ENCODE assay signal across 11 cellular contexts in the genomic region with DNA sequence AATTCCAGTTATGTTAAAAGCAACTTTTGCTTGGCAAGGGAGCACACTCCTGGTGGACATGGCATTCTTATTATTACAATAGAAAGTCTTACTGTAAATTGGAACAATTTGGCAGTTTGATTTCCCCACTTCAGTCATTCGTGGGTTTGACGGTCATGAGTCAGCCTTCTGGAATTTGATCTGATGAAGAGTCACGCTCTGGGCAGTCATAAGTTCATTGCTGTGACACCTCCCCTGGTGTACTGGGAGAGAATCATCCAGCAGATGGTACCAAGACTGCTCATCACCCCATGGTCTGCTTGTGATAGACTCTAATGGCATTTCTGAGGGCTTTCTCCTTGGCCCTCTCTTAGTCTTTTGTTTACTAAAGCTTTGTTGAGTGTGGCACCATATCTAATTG. TPM values are rescaled to one million over a fixed set of nuclear protein-coding genes. Genes with fewer than 3 reads are reported as not detected.
DNase-seq lines count a peak whose midpoint lies in the region; ATAC-seq and TF ChIP-seq lines count a peak whose summit lies in the region.
"Had no signal": no experiment of that assay in that cellular context is flagged by ENCODE, and none has a peak within 500 bp of the region (broad histone marks: within the 10 kb centered on the region; RNA-seq: fewer than 3 reads in every experiment).

No MANE protein-coding gene starts in this region.

- DNase-seq in Caki2 (ENCODE audit: low read depth), result peak; percentile 62
- DNase-seq in HT1080 (ENCODE audit: low read depth), result peak; percentile 93
- peak; percentile 7 for DNase-seq in adipocyte (ENCODE audit: low read depth)
- DNase-seq in left colon, result no peak
- DNase-seq in cardiac septum (ENCODE audit: low spot score), result no peak
- DNase-seq in activated T-helper 2 cell treated with anti-CD3 and anti-CD28 coated beads, Interferon-gamma antibody, Interleukin-2, Interleukin-4, amounts not matched to agents 10 μg/mL and 5 μg/mL and 100 μg/mL, durations not matched to agents 14 hours and 24 hours and 36 hours (ENCODE audit: low spot score), result no peak
- no peak for DNase-seq in omental fat pad (ENCODE audit: low spot score)
- no peak for DNase-seq in activated CD4-positive, alpha-beta T cell treated with anti-CD3 and anti-CD28 coated beads for 1 hour
- DNase-seq: hippocampal formation had no signal

- H3K4me1 Mint-ChIP-seq in activated T-helper 2 cell treated with anti-CD3 and anti-CD28 coated beads, Interferon-gamma antibody, Interleukin-2, Interleukin-4, amounts not matched to agents 10 μg/mL and 5 μg/mL and 100 μg/mL, durations not matched to agents 14 hours and 24 hours and 36 hours (ENCODE audit: low read depth), result peaks cover 2% of the 10 kb centered on the region

- H3K4me3 Mint-ChIP-seq in activated T-helper 2 cell treated with anti-CD3 and anti-CD28 coated beads, Interferon-gamma antibody, Interleukin-2, Interleukin-4, amounts not matched to agents 10 μg/mL and 5 μg/mL and 100 μg/mL, durations not matched to agents 14 hours and 24 hours and 36 hours (ENCODE audit: low read depth), result no peak overlapping the region

- H3K36me3 ChIP-seq in adipocyte (ENCODE audit: control insufficient read depth, insufficient read depth, low read length, severe bottlenecking), result no peaks in the 10 kb centered on the region

- no peaks in the 10 kb centered on the region for H3K27me3 ChIP-seq in adipocyte (replicated peaks; ENCODE audit: control insufficient read depth, insufficient read depth, low read length)

- H3K4me1 ChIP-seq in adipocyte (ENCODE audit: control insufficient read depth, insufficient read depth, low read length), result peaks cover 4% of the 10 kb centered on the region

- H3K9me3 Mint-ChIP-seq in activated T-helper 2 cell treated with anti-CD3 and anti-CD28 coated beads, Interferon-gamma antibody, Interleukin-2, Interleukin-4, amounts not matched to agents 10 μg/mL and 5 μg/mL and 100 μg/mL, durations not matched to agents 14 hours and 24 hours and 36 hours, result no peaks in the 10 kb centered on the region

- H3K4me3 ChIP-seq in adipocyte (ENCODE audit: low read length), result no peak overlapping the region
- H3K4me3 ChIP-seq: coronary artery, skin epidermis had no signal

- no peak overlapping the region for H3K9ac ChIP-seq in adipocyte (ENCODE audit: low read length)

- in situ Hi-C loops in Caki2 (cut with HindIII; ENCODE audit: low pct_unique_long_range_greater_than_20kb, low sequenced_read_pairs), result no loop called here

- no peaks in the 10 kb centered on the region for H3K27me3 Mint-ChIP-seq in activated T-helper 2 cell treated with anti-CD3 and anti-CD28 coated beads, Interferon-gamma antibody, Interleukin-2, Interleukin-4, amounts not matched to agents 10 μg/mL and 5 μg/mL and 100 μg/mL, durations not matched to agents 14 hours and 24 hours and 36 hours (ENCODE audit: low read depth)

- no peaks in the 10 kb centered on the region for H3K36me3 Mint-ChIP-seq in activated T-helper 2 cell treated with anti-CD3 and anti-CD28 coated beads, Interferon-gamma antibody, Interleukin-2, Interleukin-4, amounts not matched to agents 10 μg/mL and 5 μg/mL and 100 μg/mL, durations not matched to agents 14 hours and 24 hours and 36 hours (ENCODE audit: low read depth)

- intact Hi-C loops in left colon (cut with DNase I, micrococcal nuclease), result no loop called here
- intact Hi-C loops in cardiac septum (cut with DNase I), result no loop called here
- intact Hi-C loops in activated T-helper 2 cell treated with anti-CD3 and anti-CD28 coated beads, Interferon-gamma antibody, Interleukin-2, Interleukin-4, amounts not matched to agents 10 μg/mL and 5 μg/mL and 100 μg/mL, durations not matched to agents 14 hours and 24 hours and 36 hours (cut with micrococcal nuclease), result no loop called here

- TF ChIP-seq CTCF in omental fat pad (IDR thresholded peaks at IDR 0.05), result no peak

- peak; percentile 68 for ATAC-seq in left colon
- no peak for ATAC-seq in omental fat pad (ENCODE audit: low FRiP score)

- no peaks in the 10 kb centered on the region for H3K9me3 ChIP-seq in adipocyte (ENCODE audit: control insufficient read depth, low read length)

- H3K27ac Mint-ChIP-seq in activated T-helper 2 cell treated with anti-CD3 and anti-CD28 coated beads, Interferon-gamma antibody, Interleukin-2, Interleukin-4, amounts not matched to agents 10 μg/mL and 5 μg/mL and 100 μg/mL, durations not matched to agents 14 hours and 24 hours and 36 hours, result no peak overlapping the region

RNA-seq across cellular contexts. Expression of a gene that starts 53.8 kb away (rescaled TPM):
- total RNA-seq in Caki2 (2014; rRNA removed; shearing (Covaris generic); ENCODE audit: low replicate concordance), result not detected in 2 replicates
- total RNA-seq in HT1080 (2014; rRNA removed; shearing (Covaris generic)), result not detected in 2 replicates
- not detected in 2 replicates for polyA plus RNA-seq in HT1080 (2015; cell fraction: cytosol; rRNA removed)
- not detected in 2 replicates for polyA plus RNA-seq in HT1080 (2015; cell fraction: nucleus; rRNA removed)
- total RNA-seq in left colon (not detected), cardiac septum (not detected), omental fat pad (not detected)
- total RNA-seq in activated T-helper 2 cell treated with anti-CD3 and anti-CD28 coated beads, Interferon-gamma antibody, Interleukin-2, Interleukin-4, amounts not matched to agents 10 μg/mL and 5 μg/mL and 100 μg/mL, durations not matched to agents 14 hours and 24 hours and 36 hours, result not detected in 2 replicates

Comparison
In these comparisons a context has a peak if more than half of its experiments do, and no peak if none do; other contexts are left out.
1. DNase-seq: peak in Caki2 (single experiment), HT1080 (single experiment) and adipocyte (single experiment); none in left colon (0 of 2), cardiac septum (single experiment), activated T-helper 2 cell treated with anti-CD3 and anti-CD28 coated beads, Interferon-gamma antibody, Interleukin-2, Interleukin-4, amounts not matched to agents 10 μg/mL and 5 μg/mL and 100 μg/mL, durations not matched to agents 14 hours and 24 hours and 36 hours (single experiment), omental fat pad (single experiment) and activated CD4-positive, alpha-beta T cell treated with anti-CD3 and anti-CD28 coated beads for 1 hour (single experiment).